21 cellular contexts compared by ENCODE assay signal in genomic region chr2:119766944-119767343, GRCh38.
"Had no signal": no experiment of that assay in that cellular context is flagged by ENCODE, and none has a peak within 500 bp of the region (broad histone marks: within the 10 kb centered on the region; RNA-seq: fewer than 3 reads in every experiment).

No MANE protein-coding gene starts in this region.

- H3K36me3 ChIP-seq: heart right ventricle, pancreas, suprapubic skin had no signal

- H3K27ac ChIP-seq: body of pancreas, foreskin keratinocyte, pancreas, skin epidermis, suprapubic skin had no signal

- H3K27me3 Mint-ChIP-seq: activated CD4-positive, alpha-beta T cell treated with anti-CD3 and anti-CD28 coated beads, Interleukin-2, amount 10 ng/mL, durations not matched to agents 7 days and 5 days; activated naive CD8-positive, alpha-beta T cell; central memory CD8-positive, alpha-beta T cell; naive B cell had no signal

- H3K27ac Mint-ChIP-seq: activated CD4-positive, alpha-beta T cell treated with anti-CD3 and anti-CD28 coated beads, Interleukin-2, amount 10 ng/mL, durations not matched to agents 7 days and 5 days; activated naive CD8-positive, alpha-beta T cell; T-helper 2 cell treated with Interferon-gamma antibody and Interleukin-4, amounts not matched to agents 5 μg/mL and 100 μg/mL, for 36 hours had no signal

- ATAC-seq: body of pancreas; foreskin keratinocyte; stimulated activated naive CD8-positive, alpha-beta T cell treated with anti-CD3 and anti-CD28 coated beads, Interleukin-15, Interleukin-2, amounts not matched to agents 100 U/mL and 50 U/mL, for 24 hours had no signal

- H3K9me3 Mint-ChIP-seq: activated CD4-positive, alpha-beta T cell treated with anti-CD3 and anti-CD28 coated beads, Interleukin-2, amount 10 ng/mL, durations not matched to agents 7 days and 5 days; central memory CD8-positive, alpha-beta T cell; naive B cell; T-helper 2 cell treated with Interferon-gamma antibody and Interleukin-4, amounts not matched to agents 5 μg/mL and 100 μg/mL, for 36 hours had no signal

- DNase-seq: activated CD4-positive, alpha-beta T cell treated with anti-CD3 and anti-CD28 coated beads, Interleukin-2, amount 10 ng/mL, durations not matched to agents 7 days and 5 days; activated CD8-positive, alpha-beta memory T cell treated with anti-CD3 and anti-CD28 coated beads for 24 hours; activated gamma-delta T cell treated with Interleukin-2 at 50 U/mL for 16 hours; amniotic stem cell; body of pancreas; effector CD8-positive, alpha-beta T cell; foreskin keratinocyte; heart right ventricle; mammary epithelial cell; naive B cell; pancreas; stimulated activated CD4-positive, alpha-beta T cell treated with anti-CD3 and anti-CD28 coated beads, Interleukin-15, amount 100 ng/mL, for 24 hours; stimulated activated CD4-positive, alpha-beta T cell treated with anti-CD3 and anti-CD28 coated beads, Interleukin-4, amount 100 ng/mL, for 4 hours; stimulated activated CD8-positive, alpha-beta memory T cell treated with anti-CD3 and anti-CD28 coated beads, Interleukin-4, amount 100 ng/mL, for 48 hours; stimulated activated naive CD8-positive, alpha-beta T cell treated with anti-CD3 and anti-CD28 coated beads, Interleukin-15, Interleukin-2, amounts not matched to agents 100 U/mL and 50 U/mL, for 24 hours; trophoblast cell had no signal

- H3K27me3 ChIP-seq: body of pancreas, foreskin keratinocyte, heart right ventricle, pancreas, suprapubic skin had no signal

- H3K4me3 ChIP-seq: body of pancreas, heart right ventricle, pancreas, skin epidermis, suprapubic skin had no signal

- H3K4me3 Mint-ChIP-seq: activated CD4-positive, alpha-beta T cell treated with anti-CD3 and anti-CD28 coated beads, Interleukin-2, amount 10 ng/mL, durations not matched to agents 7 days and 5 days; activated naive CD8-positive, alpha-beta T cell; central memory CD8-positive, alpha-beta T cell; naive B cell; T-helper 2 cell treated with Interferon-gamma antibody and Interleukin-4, amounts not matched to agents 5 μg/mL and 100 μg/mL, for 36 hours had no signal

- FAIRE-seq: pancreas had no signal

- H3K36me3 Mint-ChIP-seq: naive B cell had no signal

- H3K9me3 ChIP-seq: body of pancreas, heart right ventricle, pancreas, suprapubic skin had no signal
